13 cellular contexts compared by ENCODE assay signal in genomic region chr1:100597069-100597741, GRCh38. TPM values are rescaled to one million over a fixed set of nuclear protein-coding genes. Genes with fewer than 3 reads are reported as not detected.
DNase-seq lines count a peak whose midpoint lies in the region; ATAC-seq, FAIRE-seq and TF ChIP-seq lines count a peak whose summit lies in the region.
"Had no signal": no experiment of that assay in that cellular context is flagged by ENCODE, and none has a peak within 500 bp of the region (broad histone marks: within the 10 kb centered on the region; RNA-seq: fewer than 3 reads in every experiment).

No MANE protein-coding gene starts in this region.

- H3K4me1 ChIP-seq in cardiac muscle cell (ENCODE audit: low read depth) (peaks cover 13% of the 10 kb centered on the region), right atrium auricular region (no peaks in the 10 kb centered on the region), SK-N-SH (ENCODE audit: control insufficient read depth in 1 of 2, insufficient read depth in 2 of 2, low read depth in 1 of 2, low read length in 1 of 2) (peaks cover 2 to 7% of the 10 kb centered on the region in 2 experiments; a peak in 2 of 4 replicates)
- H3K4me1 ChIP-seq: BE2C, body of pancreas, psoas muscle had no signal

- WGBS in SK-N-SH (ENCODE audit: low lambda C conversion rate): 0% methylated on average over 1 of the region's 1 CpG

- H3K9me2 ChIP-seq in SK-N-SH: no peaks in the 10 kb centered on the region

- H3K4me2 ChIP-seq in SK-N-SH: peak overlapping the region; percentile 56

- no peak for TF ChIP-seq RAD21 in SK-N-SH (IDR thresholded peaks at IDR 0.05; ENCODE audit: low read length)

- H3K4me3 ChIP-seq in cardiac muscle cell (no peak overlapping the region), right atrium auricular region (no peak overlapping the region), SK-N-SH (ENCODE audit: low read depth in 2 of 2, low read length in 1 of 2) (no peak overlapping the region), fibroblast of villous mesenchyme (ENCODE audit: low read depth, low read length) (no peak overlapping the region), WERI-Rb-1 (ENCODE audit: low read depth, low read length) (no peak overlapping the region)
- H3K4me3 ChIP-seq: body of pancreas, psoas muscle had no signal

- H3K79me2 ChIP-seq in SK-N-SH (ENCODE audit: insufficient read depth): no peaks in the 10 kb centered on the region

- H3K27ac ChIP-seq in cardiac muscle cell (peak overlapping the region; percentile 73), right atrium auricular region (peak overlapping the region in 1 of 2 donors; percentile 66), SK-N-SH (ENCODE audit: low read depth in 2 of 2, low read length in 1 of 2) (peak overlapping the region; percentile 86 to 99), WERI-Rb-1 (no peak overlapping the region)
- H3K27ac ChIP-seq: body of pancreas, psoas muscle had no signal

- H3K9me3 ChIP-seq in cardiac muscle cell (ENCODE audit: low read depth): no peaks in the 10 kb centered on the region
- no peaks in the 10 kb centered on the region for H3K9me3 ChIP-seq in right atrium auricular region
- no peaks in the 10 kb centered on the region for H3K9me3 ChIP-seq in SK-N-SH
- no peaks in the 10 kb centered on the region for H3K9me3 ChIP-seq in WERI-Rb-1 (ENCODE audit: severe bottlenecking)
- H3K9me3 ChIP-seq: BE2C, body of pancreas, psoas muscle had no signal

- H4K20me1 ChIP-seq in SK-N-SH (ENCODE audit: insufficient read depth): no peaks in the 10 kb centered on the region

- peak in 1 of 2 experiments; percentile 88; a peak in 2 of 4 replicates for TF ChIP-seq EP300 in SK-N-SH (IDR thresholded peaks at IDR 0.05; ENCODE audit: borderline replicate concordance in 1 of 2, low read depth in 1 of 2, low read length in 1 of 2)

- POLR2A ChIA-PET in SK-N-SH (lab: Yijun Ruan, JAX): no interaction called here

- no peak for ATAC-seq in HG03025 (IDR thresholded peaks at IDR 0.05; ENCODE audit: low FRiP score, unreplicated experiment)
- no peak for ATAC-seq in HG02970 (IDR thresholded peaks at IDR 0.05; ENCODE audit: low FRiP score, unreplicated experiment)
- ATAC-seq: body of pancreas, psoas muscle had no signal

- DNase-seq in cardiac muscle cell (ENCODE audit: low read depth in 1 of 2, low spot score in 1 of 2) (peak in 1 of 2 donors; percentile 79), right atrium auricular region (ENCODE audit: low spot score) (no peak), SK-N-SH (peak; percentile 5), fibroblast of villous mesenchyme (ENCODE audit: low read depth) (peak; percentile 66), WERI-Rb-1 (no peak), frontal cortex (ENCODE audit: low spot score in 2 of 2) (no peak)
- DNase-seq: BE2C, body of pancreas, NCI-H82, psoas muscle had no signal

- no peaks in the 10 kb centered on the region for H3K36me3 ChIP-seq in cardiac muscle cell
- H3K36me3 ChIP-seq in right atrium auricular region: no peaks in the 10 kb centered on the region
- H3K36me3 ChIP-seq in SK-N-SH (replicated peaks in 1 of 2; ENCODE audit: control insufficient read depth in 1 of 2, insufficient read depth in 2 of 2, low read length in 1 of 2): no peaks in the 10 kb centered on the region
- no peaks in the 10 kb centered on the region for H3K36me3 ChIP-seq in WERI-Rb-1
- H3K36me3 ChIP-seq: BE2C had no signal

- no peak for TF ChIP-seq CTCF in cardiac muscle cell (IDR thresholded peaks at IDR 0.05; ENCODE audit: low read depth, low read length)
- TF ChIP-seq CTCF in right atrium auricular region (IDR thresholded peaks at IDR 0.05): no peak
- no peak for TF ChIP-seq CTCF in SK-N-SH (IDR thresholded peaks at IDR 0.05)
- TF ChIP-seq CTCF in fibroblast of villous mesenchyme (IDR thresholded peaks at IDR 0.05; ENCODE audit: insufficient read depth, low read depth, low read length): no peak
- TF ChIP-seq CTCF in WERI-Rb-1 (IDR thresholded peaks at IDR 0.05; ENCODE audit: low read depth, low read length): no peak

- no peak for FAIRE-seq in frontal cortex (lab: Jason Lieb, UNC)
- FAIRE-seq: GM18507 had no signal

- H3K27me3 ChIP-seq in cardiac muscle cell (no peaks in the 10 kb centered on the region), right atrium auricular region (no peaks in the 10 kb centered on the region), SK-N-SH (ENCODE audit: insufficient read depth) (no peaks in the 10 kb centered on the region), WERI-Rb-1 (ENCODE audit: insufficient read depth, low read depth, severe bottlenecking) (no peaks in the 10 kb centered on the region)
- H3K27me3 ChIP-seq: BE2C, body of pancreas had no signal

- H3K9ac ChIP-seq in SK-N-SH: peak overlapping the region; percentile 75

- CTCF ChIA-PET in SK-N-SH (lab: Yijun Ruan, JAX): no interaction called here

- H2AFZ ChIP-seq in SK-N-SH (ENCODE audit: low read depth): peak overlapping the region; percentile 86; the same call in 1 of the 2 replicates

- peaks cover 23% of the 10 kb centered on the region for H3F3A ChIP-seq in SK-N-SH (replicated peaks; ENCODE audit: insufficient read depth)

TF ChIP-seq in SK-N-SH, 30 proteins besides CTCF, POLR2A, EP300 and RAD21 (continues in another document):
- TF ChIP-seq GABPA (IDR thresholded peaks at IDR 0.05; ENCODE audit: low read depth) (peak; percentile 24; the same call in 1 of the 2 replicates), YY1 (IDR thresholded peaks at IDR 0.05; ENCODE audit: low read depth) (0 out of 2 replicates have a peak, but pooled peaks have one; percentile 20), CHD2 (IDR thresholded peaks at IDR 0.05; ENCODE audit: low read length, partially characterized antibody) (no peak), ZBTB33 (IDR thresholded peaks at IDR 0.05; ENCODE audit: borderline replicate concordance, low read depth) (peak; percentile 67; the same call in 1 of the 2 replicates), REST (IDR thresholded peaks at IDR 0.05; ENCODE audit: low read depth, low read length) (0 out of 2 replicates have a peak, but pooled peaks have one; percentile 13), RXRA (IDR thresholded peaks at IDR 0.05; ENCODE audit: borderline replicate concordance, low read depth) (peak; percentile 64), FOXM1 (IDR thresholded peaks at IDR 0.05; ENCODE audit: low read depth) (peak; percentile 53; the same call in 1 of the 2 replicates), ELF1 (IDR thresholded peaks at IDR 0.05) (peak; percentile 58; the same call in 1 of the 2 replicates), POLR2AphosphoS5 (IDR thresholded peaks at IDR 0.05; ENCODE audit: low read depth, low read length) (peak; percentile 54; the same call in 1 of the 2 replicates), MEF2A (IDR thresholded peaks at IDR 0.05; ENCODE audit: borderline replicate concordance, low read depth) (peak; percentile 40; the same call in 1 of the 2 replicates), USF1 (IDR thresholded peaks at IDR 0.05; ENCODE audit: borderline replicate concordance, low read depth) (no peak)

RNA-seq across cellular contexts. Expression of gene GPR88, which starts 59.3 kb away (rescaled TPM):
- 0.07 and 0.12 TPM in 2 replicates for total RNA-seq in cardiac muscle cell
- polyA plus RNA-seq in cardiac muscle cell: 0.10 and 0.42 TPM in 2 replicates
- under 1 TPM in 1 of 2 donors, not detected in 1; 0.63 TPM for total RNA-seq in right atrium auricular region
- 0.03 TPM in 2 replicates for polyA plus RNA-seq in SK-N-SH (2012; rRNA removed)
- 0.05 and 0.07 TPM in 2 replicates for polyA plus RNA-seq in SK-N-SH (2012; cell fraction: cytosol; rRNA removed)
- 0.02 TPM in 1 of 2 replicates, not detected in the other for polyA plus RNA-seq in SK-N-SH (2012; cell fraction: nucleus; rRNA removed)
- not detected in 2 replicates for total RNA-seq in fibroblast of villous mesenchyme
- 21.2 TPM for total RNA-seq in frontal cortex

Comparison
In these comparisons a context has a peak if more than half of its experiments do, and no peak if none do; other contexts are left out.
1. DNase-seq: peak in SK-N-SH (single experiment) and fibroblast of villous mesenchyme (single experiment); none in right atrium auricular region (single experiment), WERI-Rb-1 (single experiment) and frontal cortex (0 of 2).
2. RNA of gene GPR88, which starts 59.3 kb away (total RNA-seq): 21.2 TPM in frontal cortex (single experiment); 0.63 TPM in right atrium auricular region, 0.07 to 0.12 TPM in cardiac muscle cell and not detected in fibroblast of villous mesenchyme; every median in the first group is over 10 times any median in the second.